Comparison of ENCODE assay signal across 21 cellular contexts in the genomic region with DNA sequence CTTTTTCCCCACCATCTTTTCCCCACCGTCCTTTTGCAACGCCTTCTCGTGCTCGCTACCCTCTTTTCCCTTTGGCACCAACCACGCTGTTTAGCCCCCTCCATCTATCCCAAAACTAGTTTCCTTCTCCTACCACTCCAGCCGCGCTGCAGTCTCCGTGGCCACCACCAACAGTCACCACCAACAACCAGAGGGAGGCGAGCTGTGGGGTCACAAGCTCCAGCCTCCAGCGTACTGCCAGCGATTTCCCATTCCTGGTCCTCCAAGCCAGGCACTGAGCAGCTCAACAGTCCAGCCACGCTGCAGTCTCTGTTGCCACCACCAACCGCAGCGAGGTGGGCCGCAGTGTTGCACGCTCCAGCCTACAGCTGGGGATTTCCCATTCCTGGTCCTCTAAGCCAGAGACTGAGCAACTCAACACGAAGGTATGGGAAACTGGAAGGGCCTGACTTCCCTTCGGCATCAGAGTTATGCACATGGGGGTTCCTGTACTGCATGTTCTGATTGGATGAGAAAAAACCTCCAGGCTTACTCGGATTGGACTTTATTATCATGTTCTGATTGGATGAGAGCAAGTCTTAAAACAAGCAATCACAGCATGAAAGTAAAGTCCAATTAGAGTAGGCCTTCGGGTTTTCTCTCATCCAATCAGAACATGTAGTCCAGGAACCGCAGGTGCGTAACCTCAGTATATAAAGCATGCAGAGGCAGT. TPM values are rescaled to one million over a fixed set of nuclear protein-coding genes. Genes with fewer than 3 reads are reported as not detected.
A peak's percentile ranks its signal among the peaks of the same experiment; 100 is the strongest.
DNase-seq lines count a peak whose midpoint lies in the region; ATAC-seq and TF ChIP-seq lines count a peak whose summit lies in the region.
"Had no signal": no experiment of that assay in that cellular context is flagged by ENCODE, and none has a peak within 500 bp of the region (broad histone marks: within the 10 kb centered on the region; RNA-seq: fewer than 3 reads in every experiment).

No MANE protein-coding gene starts in this region.

- ATAC-seq in upper lobe of right lung (no peak), GM18867 (IDR thresholded peaks at IDR 0.05; ENCODE audit: unreplicated experiment) (no peak)
- ATAC-seq: CD8-positive, alpha-beta T cell; SK-N-SH treated with all-trans-retinoic acid at 6 μM for 48 hours had no signal

- H3K36me3 ChIP-seq in upper lobe of right lung (no peaks in the 10 kb centered on the region), vagina (no peaks in the 10 kb centered on the region)
- H3K36me3 ChIP-seq: Peyer's patch had no signal

- TF ChIP-seq CTCF in upper lobe of right lung (IDR thresholded peaks at IDR 0.05): no peak
- TF ChIP-seq CTCF in vagina (IDR thresholded peaks at IDR 0.05): no peak

- H3K27me3 Mint-ChIP-seq in activated CD4-positive, alpha-beta T cell treated with anti-CD3 and anti-CD28 coated beads, Interleukin-2, amount 10 ng/mL, durations not matched to agents 24 days and 14 days: peaks cover 17% of the 10 kb centered on the region

- no peaks in the 10 kb centered on the region for H3K9me3 ChIP-seq in upper lobe of right lung
- no peaks in the 10 kb centered on the region for H3K9me3 ChIP-seq in vagina
- H3K9me3 ChIP-seq: Peyer's patch had no signal

- DNase-seq in activated CD4-positive, alpha-beta T cell treated with anti-CD3 and anti-CD28 coated beads, Interleukin-2, amount 10 ng/mL, durations not matched to agents 24 days and 14 days: peak; percentile 25
- no peak for DNase-seq in activated CD4-positive, alpha-beta T cell treated with anti-CD3 and anti-CD28 coated beads, Interleukin-2, amount 50 U/mL, for 1 hour
- DNase-seq in NCI-H2227 treated with DMSO at 0.1 percent for 48 hours (lab: John Stamatoyannopoulos, UW): peak; percentile 84
- peak; percentile 23 for DNase-seq in iPS DF 19.7 (ENCODE audit: low read depth, low spot score)
- DNase-seq in upper lobe of right lung: peak; percentile 35
- DNase-seq in NCI-H345 (lab: John Stamatoyannopoulos, UW): no peak
- no peak for DNase-seq in vagina (ENCODE audit: extremely low spot score in 2 of 2)
- DNase-seq: 8988T; AML-193; C1 segment of cervical spinal cord; CD8-positive, alpha-beta T cell; DMS153; Kasumi-1; NCI-H187 treated with DMSO at 0.1 percent for 48 hours; NCI-H2107; NCI-H510A treated with DMSO at 0.1 percent for 48 hours; NCI-H774 had no signal

- TF ChIP-seq POLR2A in vagina (IDR thresholded peaks at IDR 0.05): no peak

- no peak overlapping the region for H3K27ac Mint-ChIP-seq in activated CD4-positive, alpha-beta T cell treated with anti-CD3 and anti-CD28 coated beads, Interleukin-2, amount 10 ng/mL, durations not matched to agents 24 days and 14 days
- H3K27ac Mint-ChIP-seq: CD8-positive, alpha-beta T cell; IgD-negative memory B cell had no signal

- no peaks in the 10 kb centered on the region for H3K4me1 Mint-ChIP-seq in activated CD4-positive, alpha-beta T cell treated with anti-CD3 and anti-CD28 coated beads, Interleukin-2, amount 10 ng/mL, durations not matched to agents 24 days and 14 days

- H3K4me3 Mint-ChIP-seq in activated CD4-positive, alpha-beta T cell treated with anti-CD3 and anti-CD28 coated beads, Interleukin-2, amount 10 ng/mL, durations not matched to agents 24 days and 14 days: no peak overlapping the region
- H3K4me3 Mint-ChIP-seq: CD8-positive, alpha-beta T cell; IgD-negative memory B cell had no signal

- H3K4me1 ChIP-seq in upper lobe of right lung: no peaks in the 10 kb centered on the region
- H3K4me1 ChIP-seq in vagina: no peaks in the 10 kb centered on the region
- H3K4me1 ChIP-seq: Peyer's patch had no signal

- no peaks in the 10 kb centered on the region for H3K27me3 ChIP-seq in upper lobe of right lung
- no peaks in the 10 kb centered on the region for H3K27me3 ChIP-seq in vagina
- H3K27me3 ChIP-seq: Peyer's patch had no signal

- intact Hi-C loops in activated CD4-positive, alpha-beta T cell treated with anti-CD3 and anti-CD28 coated beads, Interleukin-2, amount 10 ng/mL, durations not matched to agents 24 days and 14 days (cut with micrococcal nuclease): no loop called here
- intact Hi-C loops in upper lobe of right lung (cut with DNase I): no loop called here
- intact Hi-C loops in vagina (cut with DNase I): no loop called here

- no peak overlapping the region for H3K4me3 ChIP-seq in upper lobe of right lung
- H3K4me3 ChIP-seq in vagina: no peak overlapping the region
- H3K4me3 ChIP-seq: Peyer's patch had no signal

- no peak overlapping the region for H3K27ac ChIP-seq in upper lobe of right lung
- no peak overlapping the region for H3K27ac ChIP-seq in vagina
- H3K27ac ChIP-seq: Peyer's patch had no signal

- no peaks in the 10 kb centered on the region for H3K36me3 Mint-ChIP-seq in activated CD4-positive, alpha-beta T cell treated with anti-CD3 and anti-CD28 coated beads, Interleukin-2, amount 10 ng/mL, durations not matched to agents 24 days and 14 days (ENCODE audit: low read depth)
- H3K36me3 Mint-ChIP-seq: CD8-positive, alpha-beta T cell; IgD-negative memory B cell had no signal

- no peaks in the 10 kb centered on the region for H3K9me3 Mint-ChIP-seq in activated CD4-positive, alpha-beta T cell treated with anti-CD3 and anti-CD28 coated beads, Interleukin-2, amount 10 ng/mL, durations not matched to agents 24 days and 14 days
- H3K9me3 Mint-ChIP-seq: CD8-positive, alpha-beta T cell had no signal

RNA-seq across cellular contexts. Expression of a gene that starts 42.3 kb away (rescaled TPM):
- total RNA-seq in activated CD4-positive, alpha-beta T cell treated with anti-CD3 and anti-CD28 coated beads, Interleukin-2, amount 10 ng/mL, durations not matched to agents 24 days and 14 days: 177 and 178 TPM in 2 replicates
- total RNA-seq in upper lobe of right lung (55.7 TPM), vagina (88.4 TPM)

RNA-seq across cellular contexts. Expression of a gene that starts 55.4 kb away (rescaled TPM):
- total RNA-seq in activated CD4-positive, alpha-beta T cell treated with anti-CD3 and anti-CD28 coated beads, Interleukin-2, amount 10 ng/mL, durations not matched to agents 24 days and 14 days: 61.7 and 61.9 TPM in 2 replicates
- 67.8 TPM for total RNA-seq in upper lobe of right lung
- 26.0 TPM for total RNA-seq in vagina

Comparison
In these comparisons a context has a peak if more than half of its experiments do, and no peak if none do; other contexts are left out.
1. DNase-seq: peak in activated CD4-positive, alpha-beta T cell treated with anti-CD3 and anti-CD28 coated beads, Interleukin-2, amount 10 ng/mL, durations not matched to agents 24 days and 14 days (single experiment), NCI-H2227 treated with DMSO at 0.1 percent for 48 hours (single experiment), iPS DF 19.7 (single experiment) and upper lobe of right lung (single experiment); none in activated CD4-positive, alpha-beta T cell treated with anti-CD3 and anti-CD28 coated beads, Interleukin-2, amount 50 U/mL, for 1 hour (single experiment), NCI-H345 (single experiment) and vagina (0 of 2).